Comparison of ENCODE assay signal across 23 cellular contexts in the genomic region with DNA sequence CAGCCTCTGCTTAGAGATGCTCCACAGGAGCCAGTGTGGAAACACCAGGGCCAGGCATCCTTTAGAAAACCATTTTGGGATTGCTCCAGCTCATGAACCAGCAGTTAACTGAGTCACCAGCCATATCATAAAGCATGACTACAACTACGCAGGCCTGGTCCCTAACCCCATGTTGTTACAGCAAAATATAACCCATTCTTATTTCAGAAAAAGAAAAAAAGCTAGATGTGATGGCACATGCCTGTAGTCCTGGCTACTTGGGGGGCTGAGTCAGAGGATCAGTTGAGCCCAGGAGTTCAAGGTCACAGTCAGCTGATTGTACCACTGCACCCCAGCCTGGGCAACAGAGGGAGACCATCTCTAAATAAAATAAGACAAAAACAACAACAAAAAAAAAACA. TPM values are rescaled to one million over a fixed set of nuclear protein-coding genes. Genes with fewer than 3 reads are reported as not detected.
DNase-seq lines count a peak whose midpoint lies in the region; ATAC-seq and TF ChIP-seq lines count a peak whose summit lies in the region.
"Had no signal": no experiment of that assay in that cellular context is flagged by ENCODE, and none has a peak within 500 bp of the region (broad histone marks: within the 10 kb centered on the region; RNA-seq: fewer than 3 reads in every experiment).

No MANE protein-coding gene starts in this region.

- no peak overlapping the region for H3K9ac ChIP-seq in adipocyte (ENCODE audit: low read length)
- H3K9ac ChIP-seq: neural progenitor cell had no signal

- H3K4me3 Mint-ChIP-seq in HFFc6: no peak overlapping the region
- H3K4me3 Mint-ChIP-seq: activated CD8-positive, alpha-beta T cell treated with anti-CD3 and anti-CD28 coated beads, Interleukin-2, amount 10 ng/mL, durations not matched to agents 7 days and 5 days; activated T-cell treated with anti-CD3 and anti-CD28 coated beads, Interleukin-2, amount 50 U/mL, for 24 hours; CD4-positive, alpha-beta memory T cell; neural progenitor cell had no signal

- DNase-seq in AG08395 (ENCODE audit: low spot score) (peak; percentile 46), HFFc6 (peak; percentile 80), adipocyte (ENCODE audit: low read depth) (peak; percentile 41), fibroblast of pulmonary artery (ENCODE audit: low read depth) (peak; percentile 59), LoVo (ENCODE audit: low spot score) (no peak)
- DNase-seq in effector CD8-positive, alpha-beta T cell (lab: John Stamatoyannopoulos, UW): no peak
- no peak for DNase-seq in activated naive CD4-positive, alpha-beta T cell treated with Interleukin-2 at 50 U/mL for 16 hours
- DNase-seq: activated CD8-positive, alpha-beta T cell treated with anti-CD3 and anti-CD28 coated beads, Interleukin-2, amount 10 ng/mL, durations not matched to agents 7 days and 5 days; activated naive CD4-positive, alpha-beta T cell treated with anti-CD3 and anti-CD28 coated beads, Interleukin-2, amount 50 U/mL, for 16 hours; activated T-cell treated with anti-CD3 and anti-CD28 coated beads, Interleukin-2, amount 50 U/mL, for 24 hours; CD4-positive, alpha-beta memory T cell; left colon; NCI-H1436; NCI-H2171; PC-9; psoas muscle; stimulated activated CD8-positive, alpha-beta memory T cell treated with anti-CD3 and anti-CD28 coated beads, Interleukin-4, amount 100 ng/mL, for 48 hours; T-helper 9 cell had no signal

- H3K4me3 ChIP-seq in adipocyte (ENCODE audit: low read length): no peak overlapping the region
- no peak overlapping the region for H3K4me3 ChIP-seq in fibroblast of pulmonary artery (replicated peaks; ENCODE audit: low read depth, low read length)
- H3K4me3 ChIP-seq: coronary artery, neural progenitor cell, PC-9, psoas muscle, SK-N-MC had no signal

- H3K4me1 Mint-ChIP-seq in HFFc6 (ENCODE audit: low read depth): peaks cover 50% of the 10 kb centered on the region

- H3K4me1 ChIP-seq in adipocyte (ENCODE audit: control insufficient read depth, insufficient read depth, low read length): peaks cover 11% of the 10 kb centered on the region
- H3K4me1 ChIP-seq: psoas muscle had no signal

- no peaks in the 10 kb centered on the region for H3K27me3 ChIP-seq in adipocyte (replicated peaks; ENCODE audit: control insufficient read depth, insufficient read depth, low read length)
- H3K27me3 ChIP-seq: neural progenitor cell had no signal

- H3K36me3 Mint-ChIP-seq in HFFc6 (ENCODE audit: low read depth): no peaks in the 10 kb centered on the region
- H3K36me3 Mint-ChIP-seq: CD4-positive, alpha-beta memory T cell; neural progenitor cell had no signal

- no peaks in the 10 kb centered on the region for H3K9me3 Mint-ChIP-seq in HFFc6
- H3K9me3 Mint-ChIP-seq: activated T-cell treated with anti-CD3 and anti-CD28 coated beads, Interleukin-2, amount 50 U/mL, for 24 hours; CD4-positive, alpha-beta memory T cell; neural progenitor cell had no signal

- H3K27me3 Mint-ChIP-seq in HFFc6 (ENCODE audit: insufficient read depth): peaks cover 2% of the 10 kb centered on the region; the same call in 1 of the 2 replicates
- H3K27me3 Mint-ChIP-seq: activated T-cell treated with anti-CD3 and anti-CD28 coated beads, Interleukin-2, amount 50 U/mL, for 24 hours had no signal

- peak overlapping the region; percentile 83 for H3K27ac Mint-ChIP-seq in HFFc6
- H3K27ac Mint-ChIP-seq: activated CD8-positive, alpha-beta T cell treated with anti-CD3 and anti-CD28 coated beads, Interleukin-2, amount 10 ng/mL, durations not matched to agents 7 days and 5 days; activated T-cell treated with anti-CD3 and anti-CD28 coated beads, Interleukin-2, amount 50 U/mL, for 24 hours; neural progenitor cell had no signal

- H3K36me3 ChIP-seq in adipocyte (ENCODE audit: control insufficient read depth, insufficient read depth, low read length, severe bottlenecking): no peaks in the 10 kb centered on the region
- H3K36me3 ChIP-seq: neural progenitor cell had no signal

- ATAC-seq in HG02759 (IDR thresholded peaks at IDR 0.05; ENCODE audit: unreplicated experiment): no peak
- ATAC-seq: activated CD8-positive, alpha-beta T cell treated with anti-CD3 and anti-CD28 coated beads, Interleukin-2, amount 10 ng/mL, durations not matched to agents 7 days and 5 days; left colon; psoas muscle had no signal

- no peak for TF ChIP-seq CTCF in HFFc6 (IDR thresholded peaks at IDR 0.05)
- TF ChIP-seq CTCF in fibroblast of pulmonary artery (IDR thresholded peaks at IDR 0.05; ENCODE audit: low read length, missing control alignments): no peak

- H3K9me3 ChIP-seq in adipocyte (ENCODE audit: control insufficient read depth, low read length): no peaks in the 10 kb centered on the region
- H3K9me3 ChIP-seq: psoas muscle had no signal

RNA-seq across cellular contexts. Expression of a gene that starts 36.8 kb away (rescaled TPM):
- not detected for total RNA-seq in HFFc6 (2021; fragmentation: NEBNext Ultra II Directional; extraction: Animal tissue kit (Norgen Biotek cat#: 25700))
- total RNA-seq: activated CD8-positive, alpha-beta T cell treated with anti-CD3 and anti-CD28 coated beads, Interleukin-2, amount 10 ng/mL, durations not matched to agents 7 days and 5 days; CD4-positive, alpha-beta memory T cell; left colon; mononuclear cell; psoas muscle had no signal

RNA-seq across cellular contexts. Expression of a gene that starts 39.1 kb away (rescaled TPM):
- 1 to 10 TPM; 2.1 to 4.4 (median 3.5) TPM for total RNA-seq in HFFc6 (2021; fragmentation: NEBNext Ultra II Directional; extraction: Animal tissue kit (Norgen Biotek cat#: 25700))
- total RNA-seq: activated CD8-positive, alpha-beta T cell treated with anti-CD3 and anti-CD28 coated beads, Interleukin-2, amount 10 ng/mL, durations not matched to agents 7 days and 5 days; CD4-positive, alpha-beta memory T cell; mononuclear cell had no signal

RNA-seq across cellular contexts. Expression of a gene that starts 44.7 kb away (rescaled TPM):
- total RNA-seq in HFFc6 (2021; fragmentation: NEBNext Ultra II Directional; extraction: Animal tissue kit (Norgen Biotek cat#: 25700)): not detected
- total RNA-seq: activated CD8-positive, alpha-beta T cell treated with anti-CD3 and anti-CD28 coated beads, Interleukin-2, amount 10 ng/mL, durations not matched to agents 7 days and 5 days; CD4-positive, alpha-beta memory T cell; left colon; mononuclear cell; psoas muscle had no signal

Comparison
In these comparisons a context has a peak if more than half of its experiments do, and no peak if none do; other contexts are left out.
1. DNase-seq: peak in AG08395 (single experiment), HFFc6 (single experiment), adipocyte (single experiment) and fibroblast of pulmonary artery (single experiment); none in effector CD8-positive, alpha-beta T cell (single experiment), activated naive CD4-positive, alpha-beta T cell treated with Interleukin-2 at 50 U/mL for 16 hours (single experiment) and LoVo (single experiment).